In genomic region chr9:127635198-127635735, GRCh38 we compare ENCODE assay signal across 21 cellular contexts.
"Had no signal": no experiment of that assay in that cellular context is flagged by ENCODE, and none has a peak within 500 bp of the region (broad histone marks: within the 10 kb centered on the region; RNA-seq: fewer than 3 reads in every experiment).

No MANE protein-coding gene starts in this region.

- H3K9ac ChIP-seq: parathyroid adenoma had no signal

- H3K4me1 Mint-ChIP-seq: central memory CD8-positive, alpha-beta T cell had no signal

- H3K36me3 Mint-ChIP-seq: activated naive CD4-positive, alpha-beta T cell treated with anti-CD3 and anti-CD28 coated beads, Interleukin-2, amount 10 ng/mL, durations not matched to agents 7 days and 5 days had no signal

- ATAC-seq: activated CD8-positive, alpha-beta T cell treated with anti-CD3 and anti-CD28 coated beads, Interleukin-2, amount 10 ng/mL, durations not matched to agents 7 days and 5 days; activated T-cell treated with anti-CD3 and anti-CD28 coated beads, Interleukin-2, amount 50 U/mL, for 4 hours; left cardiac atrium; lower lobe of right lung had no signal

- H3K4me1 ChIP-seq: parathyroid adenoma had no signal

- H3K27me3 ChIP-seq: brain microvascular endothelial cell, esophagus muscularis mucosa, hepatocyte, tibial nerve, vagina had no signal

- DNase-seq: activated CD4-positive, alpha-beta T cell treated with anti-CD3 and anti-CD28 coated beads, Interleukin-2, amount 10 ng/mL, durations not matched to agents 7 days and 5 days; activated CD8-positive, alpha-beta memory T cell treated with anti-CD3 and anti-CD28 coated beads, Interleukin-2, amount 50 U/mL, for 4 hours; activated CD8-positive, alpha-beta T cell treated with anti-CD3 and anti-CD28 coated beads, Interleukin-2, amount 10 ng/mL, durations not matched to agents 7 days and 5 days; activated naive CD4-positive, alpha-beta T cell treated with anti-CD3 and anti-CD28 coated beads, Interleukin-2, amount 10 ng/mL, durations not matched to agents 7 days and 5 days; activated T-cell treated with anti-CD3 and anti-CD28 coated beads, Interleukin-2, amount 50 U/mL, for 4 hours; aorta; brain microvascular endothelial cell; effector CD8-positive, alpha-beta T cell; left cardiac atrium; lower lobe of right lung; stimulated activated naive CD4-positive, alpha-beta T cell; T-helper 1 cell; T1000 had no signal

- H3K27ac ChIP-seq: brain microvascular endothelial cell, hepatocyte, vagina had no signal

- H3K4me3 ChIP-seq: esophagus muscularis mucosa, hepatocyte, lower lobe of right lung, tibial nerve, vagina had no signal

- H2AFZ ChIP-seq: hepatocyte, parathyroid adenoma had no signal

- H3K4me2 ChIP-seq: hepatocyte had no signal

- H3K9me3 Mint-ChIP-seq: activated CD4-positive, alpha-beta T cell treated with anti-CD3 and anti-CD28 coated beads, Interleukin-2, amount 10 ng/mL, durations not matched to agents 7 days and 5 days; activated naive CD4-positive, alpha-beta T cell treated with anti-CD3 and anti-CD28 coated beads, Interleukin-2, amount 10 ng/mL, durations not matched to agents 7 days and 5 days; activated T-cell treated with anti-CD3 and anti-CD28 coated beads, Interleukin-2, amount 50 U/mL, for 4 hours; central memory CD8-positive, alpha-beta T cell; dendritic cell treated with granulocyte-macrophage colony-stimulating factor and Interleukin-4, amounts not matched to agents 40 ng/mL and 50 ng/mL, for 4 days; nephron had no signal

- H3K9me3 ChIP-seq: esophagus muscularis mucosa, lower lobe of right lung, tibial nerve, vagina had no signal

- H3K27ac Mint-ChIP-seq: activated CD4-positive, alpha-beta T cell treated with anti-CD3 and anti-CD28 coated beads, Interleukin-2, amount 10 ng/mL, durations not matched to agents 7 days and 5 days; activated CD8-positive, alpha-beta T cell treated with anti-CD3 and anti-CD28 coated beads, Interleukin-2, amount 10 ng/mL, durations not matched to agents 7 days and 5 days; activated naive CD4-positive, alpha-beta T cell treated with anti-CD3 and anti-CD28 coated beads, Interleukin-2, amount 10 ng/mL, durations not matched to agents 7 days and 5 days; dendritic cell treated with granulocyte-macrophage colony-stimulating factor and Interleukin-4, amounts not matched to agents 40 ng/mL and 50 ng/mL, for 4 days had no signal

- H3K36me3 ChIP-seq: brain microvascular endothelial cell, esophagus muscularis mucosa, lower lobe of right lung, tibial nerve, vagina had no signal

- H3K4me3 Mint-ChIP-seq: activated CD4-positive, alpha-beta T cell treated with anti-CD3 and anti-CD28 coated beads, Interleukin-2, amount 10 ng/mL, durations not matched to agents 7 days and 5 days; activated CD8-positive, alpha-beta T cell treated with anti-CD3 and anti-CD28 coated beads, Interleukin-2, amount 10 ng/mL, durations not matched to agents 7 days and 5 days; activated naive CD4-positive, alpha-beta T cell treated with anti-CD3 and anti-CD28 coated beads, Interleukin-2, amount 10 ng/mL, durations not matched to agents 7 days and 5 days; activated T-cell treated with anti-CD3 and anti-CD28 coated beads, Interleukin-2, amount 50 U/mL, for 4 hours; central memory CD8-positive, alpha-beta T cell; dendritic cell treated with granulocyte-macrophage colony-stimulating factor and Interleukin-4, amounts not matched to agents 40 ng/mL and 50 ng/mL, for 4 days; nephron had no signal
